Comparison of ENCODE assay signal across 15 cellular contexts in the genomic region with DNA sequence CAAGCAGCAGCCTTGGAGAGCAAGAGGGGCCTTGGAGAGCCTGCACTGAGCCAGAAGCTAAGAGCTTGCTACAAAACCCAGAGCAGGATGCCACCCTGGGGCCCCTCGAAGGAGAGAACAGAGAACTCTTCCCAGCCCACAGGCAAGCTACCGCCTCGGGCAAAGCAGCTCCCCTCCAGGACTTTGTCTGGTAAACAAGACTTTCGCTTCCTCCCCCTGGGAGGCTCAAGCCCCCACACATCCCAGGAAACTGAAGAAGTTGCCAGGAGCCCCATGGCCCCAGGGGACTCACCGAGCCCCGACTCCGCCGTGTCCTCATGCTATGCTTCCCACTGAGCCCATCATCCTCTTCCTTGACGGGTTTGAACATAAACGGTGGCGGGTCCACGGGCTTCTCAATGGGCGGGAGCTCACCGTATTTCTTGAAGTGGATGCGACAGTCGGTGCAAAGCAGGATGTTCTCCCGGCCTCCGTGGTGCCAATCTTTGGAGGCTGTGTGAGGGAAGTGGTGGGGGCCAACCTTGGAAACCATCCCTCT. TPM values are rescaled to one million over a fixed set of nuclear protein-coding genes. Genes with fewer than 3 reads are reported as not detected.
DNase-seq lines count a peak whose midpoint lies in the region; ATAC-seq and TF ChIP-seq lines count a peak whose summit lies in the region.
"Had no signal": no experiment of that assay in that cellular context is flagged by ENCODE, and none has a peak within 500 bp of the region (broad histone marks: within the 10 kb centered on the region; RNA-seq: fewer than 3 reads in every experiment).

No MANE protein-coding gene starts in this region.

- no peak overlapping the region for H3K9ac ChIP-seq in H9 (ENCODE audit: extremely low read depth, insufficient read length, low read length)

- H2BK120ac ChIP-seq in H9 (ENCODE audit: low read depth, low read length, poor library complexity, severe bottlenecking), result no peak overlapping the region

- peaks cover 48 to 78% (median 77%) of the 10 kb centered on the region in 4 donors for H3K36me3 ChIP-seq in stomach

- no peak overlapping the region for H3K4ac ChIP-seq in H9 (ENCODE audit: low read depth, low read length)

- H4K8ac ChIP-seq in H9 (replicated peaks; ENCODE audit: insufficient read length, low read depth, low read length), result no peak overlapping the region

- no peak overlapping the region for H2BK20ac ChIP-seq in H9 (ENCODE audit: low read depth, low read length, poor library complexity, severe bottlenecking)

- no peak for TF ChIP-seq POLR2A in stomach (IDR thresholded peaks at IDR 0.05)

- no peak for TF ChIP-seq EP300 in stomach (IDR thresholded peaks at IDR 0.05)

- H2AFZ ChIP-seq in H9 (ENCODE audit: low read length), result no peak overlapping the region

- whole genome bisulfite sequencing in H9 (ENCODE audit: extremely low coverage, insufficient read length, low lambda C conversion rate), result no CpG with 5 or more reads among the region's 18 CpGs
- WGBS in stomach, 5 donors, result 61 to 77% (median 63%) methylated on average over 14 to 18 of the region's 18 CpGs

- no peaks in the 10 kb centered on the region for H3K23me2 ChIP-seq in H9 (ENCODE audit: insufficient read length, low read depth, low read length, poor library complexity, severe bottlenecking)

- peak overlapping the region in 2 of 3 experiments; percentile 40 to 59; a peak in 3 of 7 replicates for H3K27ac Mint-ChIP-seq in H9
- peak overlapping the region in 4 of 5 experiments; percentile 47 to 82 (median 59) for H3K27ac Mint-ChIP-seq in brain
- H3K27ac Mint-ChIP-seq in mesothelial cell of epicardium, result peak overlapping the region; percentile 62
- H3K27ac Mint-ChIP-seq: activated CD8-positive, alpha-beta T cell treated with anti-CD3 and anti-CD28 coated beads, Interleukin-2, amount 10 ng/mL, durations not matched to agents 7 days and 5 days had no signal

- H3K9me3 Mint-ChIP-seq in H9 (no peaks in the 10 kb centered on the region), brain (peaks cover 0 to 2% (median 0%) of the 10 kb centered on the region in 5 experiments), mesothelial cell of epicardium (no peaks in the 10 kb centered on the region)

- H3K27ac ChIP-seq in H9 (ENCODE audit: insufficient read length, low read depth, low read length) (no peak overlapping the region), stomach (peak overlapping the region in 4 of 5 donors; percentile 18 to 56 (median 36))

- TF ChIP-seq CTCF in H9 (conservative IDR thresholded peaks at IDR 0.05) (no peak), brain (conservative IDR thresholded peaks at IDR 0.05) (no peak), mesothelial cell of epicardium (IDR thresholded peaks at IDR 0.05; ENCODE audit: unreplicated experiment) (no peak), stomach (IDR thresholded peaks at IDR 0.05) (no peak)

- no peak overlapping the region for H2AK5ac ChIP-seq in H9 (ENCODE audit: insufficient read length, low read length)

- no peaks in the 10 kb centered on the region for H3K79me2 ChIP-seq in H9 (ENCODE audit: insufficient read depth, low read length)

- no peak for DNase-seq in H9
- DNase-seq in mesothelial cell of epicardium (ENCODE audit: low spot score in 2 of 2, unreplicated experiment in 2 of 2), result no peak
- DNase-seq in stomach, result no peak
- DNase-seq in kidney tubule cell (ENCODE audit: low spot score), result no peak
- no peak for DNase-seq in activated CD4-positive, alpha-beta T cell treated with anti-CD3 and anti-CD28 coated beads for 1 hour
- DNase-seq: activated CD8-positive, alpha-beta T cell treated with anti-CD3 and anti-CD28 coated beads, Interleukin-2, amount 10 ng/mL, durations not matched to agents 7 days and 5 days; activated effector memory CD4-positive, alpha-beta T cell treated with anti-CD3 and anti-CD28 coated beads, Interleukin-2, amount 50 U/mL, for 16 hours; AML-193; effector memory CD4-positive, alpha-beta T cell; foreskin melanocyte; NCI-H2227 treated with DMSO at 0.1 percent for 48 hours; stimulated activated naive CD4-positive, alpha-beta T cell treated with Interleukin-2 at 50 U/mL for 16 hours had no signal

- H2BK5ac ChIP-seq in H9 (ENCODE audit: insufficient read length, low read length), result no peak overlapping the region

- H3K23ac ChIP-seq in H9 (ENCODE audit: insufficient read length, low read depth, low read length), result no peak overlapping the region

- no peaks in the 10 kb centered on the region for H3K79me1 ChIP-seq in H9 (ENCODE audit: insufficient read depth, low read depth, low read length, poor library complexity, severe bottlenecking)

- H3K56ac ChIP-seq in H9 (ENCODE audit: insufficient read length, low read depth, low read length), result no peak overlapping the region

- H2BK12ac ChIP-seq in H9 (ENCODE audit: insufficient read length, low read depth, low read length), result no peak overlapping the region

- H3K18ac ChIP-seq in H9 (ENCODE audit: insufficient read length, low read depth, low read length), result no peak overlapping the region

- no peak overlapping the region for H3K4me2 ChIP-seq in H9 (ENCODE audit: insufficient read depth, insufficient read length, low read length)

- H3K36me3 Mint-ChIP-seq in H9 (ENCODE audit: insufficient read depth in 1 of 3, low read depth in 3 of 3), result peaks cover 42 to 63% (median 60%) of the 10 kb centered on the region in 3 experiments
- peaks cover 58% of the 10 kb centered on the region for H3K36me3 Mint-ChIP-seq in brain
- peaks cover 9% of the 10 kb centered on the region for H3K36me3 Mint-ChIP-seq in mesothelial cell of epicardium

- H3K27me3 Mint-ChIP-seq in H9 (ENCODE audit: low read depth) (no peaks in the 10 kb centered on the region), brain (peaks cover 5% of the 10 kb centered on the region), mesothelial cell of epicardium (ENCODE audit: low read depth) (no peaks in the 10 kb centered on the region)

- no peak overlapping the region for H4K91ac ChIP-seq in H9 (ENCODE audit: insufficient read length, low read depth, low read length)

- no peak overlapping the region for H3K4me3 Mint-ChIP-seq in H9
- H3K4me3 Mint-ChIP-seq in brain, result no peak overlapping the region
- H3K4me3 Mint-ChIP-seq in mesothelial cell of epicardium, result no peak overlapping the region
- H3K4me3 Mint-ChIP-seq: activated CD8-positive, alpha-beta T cell treated with anti-CD3 and anti-CD28 coated beads, Interleukin-2, amount 10 ng/mL, durations not matched to agents 7 days and 5 days had no signal

- H3K4me1 Mint-ChIP-seq in H9 (peaks cover 15 to 17% of the 10 kb centered on the region in 2 experiments), brain (peaks cover 48% of the 10 kb centered on the region), mesothelial cell of epicardium (peaks cover 27% of the 10 kb centered on the region)

- H4K5ac ChIP-seq in H9 (ENCODE audit: insufficient read length, low read depth, low read length), result no peak overlapping the region

- H3K14ac ChIP-seq in H9 (ENCODE audit: insufficient read depth, low read length), result no peak overlapping the region

- peak overlapping the region in 1 of 4 donors; percentile 0 for H3K4me3 ChIP-seq in stomach

- no peak overlapping the region for H2BK15ac ChIP-seq in H9 (ENCODE audit: low read depth, low read length)

- ATAC-seq in GM18861 (IDR thresholded peaks at IDR 0.05; ENCODE audit: unreplicated experiment) (no peak), GM21515 (IDR thresholded peaks at IDR 0.05; ENCODE audit: unreplicated experiment) (no peak)
- ATAC-seq: activated CD8-positive, alpha-beta T cell treated with anti-CD3 and anti-CD28 coated beads, Interleukin-2, amount 10 ng/mL, durations not matched to agents 7 days and 5 days had no signal

- H3K9me3 ChIP-seq in H9 (ENCODE audit: control insufficient read depth, low read depth, low read length), result no peaks in the 10 kb centered on the region
- no peaks in the 10 kb centered on the region for H3K9me3 ChIP-seq in stomach

- no peak overlapping the region for H3T11ph ChIP-seq in H9 (ENCODE audit: low read length)

- H3K27me3 ChIP-seq in H9 (ENCODE audit: insufficient read depth, low read length), result no peaks in the 10 kb centered on the region
- no peaks in the 10 kb centered on the region for H3K27me3 ChIP-seq in stomach

- no peaks in the 10 kb centered on the region for H3K4me1 ChIP-seq in H9 (ENCODE audit: insufficient read depth, low read length)
- H3K4me1 ChIP-seq in stomach, result peaks cover 38 to 61% (median 48%) of the 10 kb centered on the region in 4 donors

- H4K20me1 ChIP-seq in H9 (ENCODE audit: control insufficient read depth, insufficient read depth, insufficient read length), result no peaks in the 10 kb centered on the region

- intact Hi-C loops in stomach (cut with DNase I; ENCODE audit: low total_unique reads), result loop anchor here (10.0 kb wide), 1 partner anchor 61 kb away; no protein-coding TSS in a partner anchor

RNA-seq across cellular contexts. Expression of a gene that starts 45.9 kb away (rescaled TPM):
- total RNA-seq in H9 (2021) (0.63 and 1.1 TPM in 2 replicates), mesothelial cell of epicardium (4.1 to 4.9 TPM (median 4.9 TPM) in 3 replicates), stomach (1 to 10 TPM in 2 of 5 donors, not detected in 3; 2.4 to 3.0 TPM)
- polyA plus RNA-seq in brain (ENCODE audit: insufficient read depth, low read depth, low replicate concordance) (12.6 TPM), stomach (1 to 10 TPM; 1.1 to 2.5 (median 1.6) TPM)
